19 cellular contexts compared by ENCODE assay signal in the genomic region with DNA sequence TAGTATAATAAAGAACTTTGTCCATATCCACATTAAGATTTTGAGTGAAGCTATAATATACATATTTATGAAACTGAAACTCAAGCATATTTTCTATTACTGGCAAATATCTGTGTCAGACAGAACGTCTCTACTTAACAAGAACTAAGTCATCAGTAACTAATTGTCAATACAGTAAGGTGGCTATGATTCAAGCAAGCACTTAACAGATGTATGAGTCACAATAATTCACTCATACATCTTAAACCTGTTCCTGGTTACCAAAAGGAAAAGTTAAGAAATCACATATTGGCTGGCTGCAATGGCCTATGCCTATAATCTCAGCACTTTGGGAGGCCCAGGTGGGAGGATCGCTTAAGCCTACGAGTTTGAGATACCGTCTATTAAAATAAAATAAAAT.
DNase-seq lines count a peak whose midpoint lies in the region; ATAC-seq and TF ChIP-seq lines count a peak whose summit lies in the region.
"Had no signal": no experiment of that assay in that cellular context is flagged by ENCODE, and none has a peak within 500 bp of the region (broad histone marks: within the 10 kb centered on the region; RNA-seq: fewer than 3 reads in every experiment).

No MANE protein-coding gene starts in this region.

- peaks cover 7% of the 10 kb centered on the region for H3F3A ChIP-seq in SK-N-SH (replicated peaks; ENCODE audit: insufficient read depth)

- H3K4me3 ChIP-seq in SK-N-SH (ENCODE audit: low read depth in 2 of 2, low read length in 1 of 2), result no peak overlapping the region
- H3K4me3 ChIP-seq in fibroblast of mammary gland (ENCODE audit: control insufficient read depth, low read depth, low read length), result no peak overlapping the region
- no peak overlapping the region for H3K4me3 ChIP-seq in thoracic aorta
- no peak overlapping the region for H3K4me3 ChIP-seq in coronary artery
- no peak overlapping the region for H3K4me3 ChIP-seq in upper lobe of left lung
- H3K4me3 ChIP-seq: colonic mucosa, hepatocyte, ovary, skin epidermis had no signal

- no peaks in the 10 kb centered on the region for H3K4me1 Mint-ChIP-seq in activated naive CD8-positive, alpha-beta T cell (ENCODE audit: low read depth)
- H3K4me1 Mint-ChIP-seq in activated naive CD8-positive, alpha-beta T cell treated with anti-CD3 and anti-CD28 coated beads for 36 hours, result peaks cover 3% of the 10 kb centered on the region
- H3K4me1 Mint-ChIP-seq: activated CD4-positive, alpha-beta T cell treated with anti-CD3 and anti-CD28 coated beads, Interleukin-2, amount 10 ng/mL, durations not matched to agents 7 days and 5 days; stimulated activated naive B cell treated with anti-CD40 and anti-IgM and Interleukin-4, amounts not matched to agents 10 μg/mL and 1 μg/mL and 100 μg/mL, for 72 hours had no signal

- H3K9me3 ChIP-seq in SK-N-SH (no peaks in the 10 kb centered on the region), thoracic aorta (no peaks in the 10 kb centered on the region), upper lobe of left lung (no peaks in the 10 kb centered on the region)
- H3K9me3 ChIP-seq: colonic mucosa, ovary had no signal

- H2AFZ ChIP-seq in SK-N-SH (ENCODE audit: low read depth), result no peak overlapping the region
- H2AFZ ChIP-seq: hepatocyte had no signal

- H3K27ac ChIP-seq in SK-N-SH (ENCODE audit: low read depth in 2 of 2, low read length in 1 of 2) (0 out of 4 replicates have a peak overlapping the region, but pooled peaks of 1 of the 2 experiments have one; percentile 1), thoracic aorta (peak overlapping the region; percentile 37 to 54), coronary artery (no peak overlapping the region), upper lobe of left lung (peak overlapping the region in 1 of 4 donors; percentile 55)
- H3K27ac ChIP-seq: colonic mucosa, hepatocyte, ovary had no signal

- no peak for ATAC-seq in thoracic aorta (ENCODE audit: insufficient number of reproducible peaks, low FRiP score, low read depth)
- no peak for ATAC-seq in HG03439 (IDR thresholded peaks at IDR 0.05; ENCODE audit: unreplicated experiment)
- ATAC-seq in upper lobe of left lung (ENCODE audit: low FRiP score in 2 of 2), result no peak
- ATAC-seq: left lobe of liver; stimulated activated naive B cell treated with anti-CD40 and anti-IgM and Interleukin-4, amounts not matched to agents 10 μg/mL and 1 μg/mL and 100 μg/mL, for 72 hours had no signal

- no peaks in the 10 kb centered on the region for H3K27me3 ChIP-seq in SK-N-SH (ENCODE audit: insufficient read depth)
- no peaks in the 10 kb centered on the region for H3K27me3 ChIP-seq in thoracic aorta (replicated peaks; ENCODE audit: insufficient read depth)
- H3K27me3 ChIP-seq in upper lobe of left lung, result no peaks in the 10 kb centered on the region
- H3K27me3 ChIP-seq: colonic mucosa, hepatocyte, ovary had no signal

- no peak overlapping the region for H3K4me3 Mint-ChIP-seq in activated naive CD8-positive, alpha-beta T cell
- H3K4me3 Mint-ChIP-seq in activated naive CD8-positive, alpha-beta T cell treated with anti-CD3 and anti-CD28 coated beads for 36 hours, result no peak overlapping the region
- H3K4me3 Mint-ChIP-seq: activated CD4-positive, alpha-beta T cell treated with anti-CD3 and anti-CD28 coated beads, Interleukin-2, amount 10 ng/mL, durations not matched to agents 7 days and 5 days; stimulated activated naive B cell treated with anti-CD40 and anti-IgM and Interleukin-4, amounts not matched to agents 10 μg/mL and 1 μg/mL and 100 μg/mL, for 72 hours had no signal

- no peak overlapping the region for H3K9ac ChIP-seq in SK-N-SH

- no peaks in the 10 kb centered on the region for H4K20me1 ChIP-seq in SK-N-SH (ENCODE audit: insufficient read depth)

- no peak for TF ChIP-seq POLR2A in upper lobe of left lung (IDR thresholded peaks at IDR 0.05)

- peak overlapping the region; percentile 28 for H3K27ac Mint-ChIP-seq in activated naive CD8-positive, alpha-beta T cell
- H3K27ac Mint-ChIP-seq in activated naive CD8-positive, alpha-beta T cell treated with anti-CD3 and anti-CD28 coated beads for 36 hours, result no peak overlapping the region
- H3K27ac Mint-ChIP-seq: activated CD4-positive, alpha-beta T cell treated with anti-CD3 and anti-CD28 coated beads, Interleukin-2, amount 10 ng/mL, durations not matched to agents 7 days and 5 days; stimulated activated naive B cell treated with anti-CD40 and anti-IgM and Interleukin-4, amounts not matched to agents 10 μg/mL and 1 μg/mL and 100 μg/mL, for 72 hours had no signal

- H3K9me2 ChIP-seq in SK-N-SH, result no peaks in the 10 kb centered on the region

- POLR2A ChIA-PET in SK-N-SH (lab: Yijun Ruan, JAX), result no interaction called here

- no peak for TF ChIP-seq EP300 in SK-N-SH (IDR thresholded peaks at IDR 0.05; ENCODE audit: borderline replicate concordance in 1 of 2, low read depth in 1 of 2, low read length in 1 of 2)
- TF ChIP-seq EP300 in upper lobe of left lung (IDR thresholded peaks at IDR 0.05), result no peak

- no peak for DNase-seq in activated naive CD8-positive, alpha-beta T cell treated with anti-CD3 and anti-CD28 coated beads for 36 hours
- DNase-seq in SK-N-SH (no peak), fibroblast of mammary gland (ENCODE audit: low read depth) (peak; percentile 67), thoracic aorta (ENCODE audit: low spot score) (no peak), coronary artery (ENCODE audit: low spot score) (no peak), upper lobe of left lung (no peak)
- DNase-seq: activated CD4-positive, alpha-beta T cell treated with anti-CD3 and anti-CD28 coated beads, Interleukin-2, amount 10 ng/mL, durations not matched to agents 7 days and 5 days; activated T-cell treated with anti-CD3 and anti-CD28 coated beads, Interleukin-2, amount 50 U/mL, for 1 hour; colonic mucosa; GDM1; H7; NCI-H1048; ovary; stimulated activated naive B cell treated with anti-CD40 and anti-IgM and Interleukin-4, amounts not matched to agents 10 μg/mL and 1 μg/mL and 100 μg/mL, for 72 hours had no signal

- H3K36me3 Mint-ChIP-seq in activated naive CD8-positive, alpha-beta T cell, result peaks cover 8% of the 10 kb centered on the region
- H3K36me3 Mint-ChIP-seq in activated naive CD8-positive, alpha-beta T cell treated with anti-CD3 and anti-CD28 coated beads for 36 hours, result peaks cover 9% of the 10 kb centered on the region

- H3K9me3 Mint-ChIP-seq in activated naive CD8-positive, alpha-beta T cell (ENCODE audit: low read depth), result no peaks in the 10 kb centered on the region
- H3K9me3 Mint-ChIP-seq in activated naive CD8-positive, alpha-beta T cell treated with anti-CD3 and anti-CD28 coated beads for 36 hours, result no peaks in the 10 kb centered on the region
- H3K9me3 Mint-ChIP-seq: activated CD4-positive, alpha-beta T cell treated with anti-CD3 and anti-CD28 coated beads, Interleukin-2, amount 10 ng/mL, durations not matched to agents 7 days and 5 days; stimulated activated naive B cell treated with anti-CD40 and anti-IgM and Interleukin-4, amounts not matched to agents 10 μg/mL and 1 μg/mL and 100 μg/mL, for 72 hours had no signal

- TF ChIP-seq CTCF in SK-N-SH (IDR thresholded peaks at IDR 0.05), result no peak
- no peak for TF ChIP-seq CTCF in fibroblast of mammary gland (conservative IDR thresholded peaks at IDR 0.05; ENCODE audit: control insufficient read depth, insufficient read depth, low read depth, low read length)
- no peak for TF ChIP-seq CTCF in thoracic aorta (IDR thresholded peaks at IDR 0.05)
- no peak for TF ChIP-seq CTCF in coronary artery (IDR thresholded peaks at IDR 0.05)
- no peak for TF ChIP-seq CTCF in upper lobe of left lung (IDR thresholded peaks at IDR 0.05)

- 80% methylated on average over 4 of the region's 4 CpGs for WGBS in SK-N-SH (ENCODE audit: low lambda C conversion rate)
- WGBS in upper lobe of left lung, 2 donors, result 80 to 89% methylated on average over 4 of the region's 4 CpGs

- CTCF ChIA-PET in SK-N-SH (lab: Yijun Ruan, JAX), result interaction anchor here (0.7 to 1.4 kb wide), 3 partner anchors 34 to 205 kb away, joined by 3 to 4 read pairs (median 3); no protein-coding TSS in a partner anchor

- no peaks in the 10 kb centered on the region for H3K27me3 Mint-ChIP-seq in activated naive CD8-positive, alpha-beta T cell
- no peaks in the 10 kb centered on the region for H3K27me3 Mint-ChIP-seq in activated naive CD8-positive, alpha-beta T cell treated with anti-CD3 and anti-CD28 coated beads for 36 hours
- H3K27me3 Mint-ChIP-seq: activated CD4-positive, alpha-beta T cell treated with anti-CD3 and anti-CD28 coated beads, Interleukin-2, amount 10 ng/mL, durations not matched to agents 7 days and 5 days; stimulated activated naive B cell treated with anti-CD40 and anti-IgM and Interleukin-4, amounts not matched to agents 10 μg/mL and 1 μg/mL and 100 μg/mL, for 72 hours had no signal

- no peaks in the 10 kb centered on the region for H3K79me2 ChIP-seq in SK-N-SH (ENCODE audit: insufficient read depth)

- H3K36me3 ChIP-seq in SK-N-SH (replicated peaks in 1 of 2; ENCODE audit: control insufficient read depth in 1 of 2, insufficient read depth in 2 of 2, low read length in 1 of 2), result peaks cover 42 to 52% of the 10 kb centered on the region in 2 experiments
- H3K36me3 ChIP-seq in thoracic aorta, result no peaks in the 10 kb centered on the region
- peaks cover 0 to 19% (median 3%) of the 10 kb centered on the region in 4 donors for H3K36me3 ChIP-seq in upper lobe of left lung
- H3K36me3 ChIP-seq: colonic mucosa, ovary had no signal

- no peak overlapping the region for H3K4me2 ChIP-seq in SK-N-SH
- H3K4me2 ChIP-seq: hepatocyte had no signal

- TF ChIP-seq RAD21 in SK-N-SH (IDR thresholded peaks at IDR 0.05; ENCODE audit: low read length), result no peak

- H3K4me1 ChIP-seq in SK-N-SH (ENCODE audit: control insufficient read depth in 1 of 2, insufficient read depth in 2 of 2, low read depth in 1 of 2, low read length in 1 of 2) (peaks cover 0 to 6% of the 10 kb centered on the region in 2 experiments; a peak in 2 of 4 replicates), thoracic aorta (ENCODE audit: control insufficient read depth in 1 of 2, low read depth in 2 of 2) (peaks cover 17 to 47% of the 10 kb centered on the region in 2 donors), upper lobe of left lung (peaks cover 0 to 4% (median 0%) of the 10 kb centered on the region in 4 donors)
- H3K4me1 ChIP-seq: colonic mucosa had no signal

TF ChIP-seq in SK-N-SH, 30 proteins besides CTCF, POLR2A, EP300 and RAD21:
- no peak for TF ChIP-seq NRF1 (IDR thresholded peaks at IDR 0.05; ENCODE audit: low read depth, low read length)
- peak; percentile 30; the same call in 1 of the 2 replicates for TF ChIP-seq FOSL2 (IDR thresholded peaks at IDR 0.05; ENCODE audit: borderline replicate concordance, low read depth)

Comparison
In these comparisons a context has a peak if more than half of its experiments do, and no peak if none do; other contexts are left out.
1. H3K27ac ChIP-seq: peak in thoracic aorta (2 of 2); none in coronary artery (0 of 2).